ENCODE assay signal across 12 cellular contexts in the genomic region with DNA sequence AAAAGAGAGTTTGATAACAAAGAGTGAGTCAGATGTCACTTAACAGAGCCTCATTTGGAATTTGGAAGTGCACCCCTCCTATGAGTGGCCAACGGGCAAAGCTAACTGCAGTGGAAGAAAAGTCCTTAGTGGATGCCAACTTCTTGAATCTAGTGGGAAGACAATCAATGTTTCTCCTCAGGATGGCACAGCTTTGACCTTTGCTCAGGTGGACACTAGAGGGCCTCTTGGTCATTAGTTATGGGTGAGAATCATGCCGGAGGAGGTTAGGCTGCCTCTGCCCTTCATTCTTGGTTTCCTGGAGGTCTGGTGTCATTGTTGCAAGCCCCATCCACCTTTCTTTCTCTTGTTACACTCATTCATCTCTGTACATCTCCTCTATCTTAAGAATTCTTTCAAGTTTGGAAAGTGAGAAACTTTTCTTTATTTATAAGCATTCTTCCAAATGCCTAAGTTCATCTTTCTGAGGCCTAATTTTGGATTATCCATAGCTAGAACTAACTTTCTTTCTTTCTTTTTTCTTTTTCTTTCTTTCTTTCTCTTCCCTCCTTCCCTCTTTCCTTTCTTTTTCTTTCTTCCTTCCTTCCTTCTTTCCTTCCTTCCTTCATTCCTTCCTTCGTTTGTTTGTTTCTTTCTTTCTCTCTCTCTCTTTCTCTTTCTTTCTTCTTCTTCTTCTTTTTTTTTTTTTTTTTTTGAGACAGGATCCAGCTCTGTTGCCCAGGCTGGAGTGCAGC.
DNase-seq lines count a peak whose midpoint lies in the region; TF ChIP-seq lines count a peak whose summit lies in the region.
"Had no signal": no experiment of that assay in that cellular context is flagged by ENCODE, and none has a peak within 500 bp of the region (broad histone marks: within the 10 kb centered on the region; RNA-seq: fewer than 3 reads in every experiment).

No MANE protein-coding gene starts in this region.

- no peaks in the 10 kb centered on the region for H3K27me3 ChIP-seq in CD4-positive, alpha-beta memory T cell (ENCODE audit: insufficient read depth, low read length)
- H3K27me3 ChIP-seq: ovary had no signal

- peaks cover 5% of the 10 kb centered on the region; the same call in 1 of the 2 replicates for H3K9me3 Mint-ChIP-seq in HFFc6
- peaks cover 0 to 4% (median 0%) of the 10 kb centered on the region in 8 donors for H3K9me3 Mint-ChIP-seq in CD4-positive, alpha-beta memory T cell
- H3K9me3 Mint-ChIP-seq: activated naive CD8-positive, alpha-beta T cell treated with anti-CD3 and anti-CD28 coated beads, Interleukin-2, amount 10 ng/mL, durations not matched to agents 7 days and 5 days had no signal

- H3K4me3 Mint-ChIP-seq in HFFc6 = no peak overlapping the region
- no peak overlapping the region for H3K4me3 Mint-ChIP-seq in CD4-positive, alpha-beta memory T cell
- H3K4me3 Mint-ChIP-seq: activated naive CD8-positive, alpha-beta T cell treated with anti-CD3 and anti-CD28 coated beads, Interleukin-2, amount 10 ng/mL, durations not matched to agents 7 days and 5 days had no signal

- TF ChIP-seq CTCF in AG10803 (conservative IDR thresholded peaks at IDR 0.05; ENCODE audit: low read length) (peak; percentile 9), HFFc6 (IDR thresholded peaks at IDR 0.05) (peak; percentile 29; the same call in 1 of the 2 replicates), GM13976 (IDR thresholded peaks at IDR 0.05; ENCODE audit: borderline replicate concordance, control extremely low read depth, extremely low read depth, insufficient read depth, missing control alignments) (no peak), lower leg skin (IDR thresholded peaks at IDR 0.05) (no peak)

- no peaks in the 10 kb centered on the region for H3K9me3 ChIP-seq in CD4-positive, alpha-beta memory T cell (ENCODE audit: control insufficient read depth in 1 of 2, low read length in 2 of 2)
- H3K9me3 ChIP-seq: ovary, thoracic aorta had no signal

- H3K36me3 Mint-ChIP-seq in HFFc6 (ENCODE audit: low read depth) = no peaks in the 10 kb centered on the region
- no peaks in the 10 kb centered on the region for H3K36me3 Mint-ChIP-seq in CD4-positive, alpha-beta memory T cell
- H3K36me3 Mint-ChIP-seq: activated naive CD8-positive, alpha-beta T cell treated with anti-CD3 and anti-CD28 coated beads, Interleukin-2, amount 10 ng/mL, durations not matched to agents 7 days and 5 days had no signal

- peaks cover 6% of the 10 kb centered on the region for H3K27me3 Mint-ChIP-seq in HFFc6 (ENCODE audit: insufficient read depth)
- peaks cover 0 to 3% of the 10 kb centered on the region in 2 donors for H3K27me3 Mint-ChIP-seq in CD4-positive, alpha-beta memory T cell
- H3K27me3 Mint-ChIP-seq: activated naive CD8-positive, alpha-beta T cell treated with anti-CD3 and anti-CD28 coated beads, Interleukin-2, amount 10 ng/mL, durations not matched to agents 7 days and 5 days had no signal

- CTCF ChIA-PET in CD4-positive, alpha-beta memory T cell (lab: Charles Lee; ENCODE audit: partially characterized antibody) = no interaction called here

- no peak overlapping the region for H3K4me3 ChIP-seq in AG10803 (ENCODE audit: low read length)
- no peak overlapping the region for H3K4me3 ChIP-seq in CD4-positive, alpha-beta memory T cell (ENCODE audit: low read length in 2 of 2)
- no peak overlapping the region for H3K4me3 ChIP-seq in lower leg skin (ENCODE audit: low read depth, poor library complexity, severe bottlenecking)
- H3K4me3 ChIP-seq: ovary, thoracic aorta had no signal

- H3K27ac ChIP-seq in CD4-positive, alpha-beta memory T cell (ENCODE audit: low read depth, low read length) = no peak overlapping the region
- H3K27ac ChIP-seq: ovary, thoracic aorta had no signal

- in situ Hi-C loops in GM13976 (cut with MboI; ENCODE audit: low sequenced_read_pairs, unreplicated experiment) = no loop called here

- 66 to 73% methylated on average over 3 of the region's 3 CpGs for WGBS in lower leg skin, 2 donors

- intact Hi-C loops in CD4-positive, alpha-beta memory T cell (cut with micrococcal nuclease) = no loop called here
- intact Hi-C loops in lower leg skin (cut with DNase I; ENCODE audit: low total_unique reads) = no loop called here

- DNase-seq in AG10803 (ENCODE audit: low read depth) (no peak), HFFc6 (no peak), SK-N-DZ (ENCODE audit: low spot score) (peak; percentile 2), left kidney (ENCODE audit: low read depth, low spot score) (peak; percentile 27), GM13976 (ENCODE audit: low spot score) (no peak), lower leg skin (ENCODE audit: low spot score in 2 of 2) (no peak)
- no peak for DNase-seq in CD4-positive, alpha-beta memory T cell
- no peak for DNase-seq in stimulated activated naive CD4-positive, alpha-beta T cell (lab: John Stamatoyannopoulos, UW)
- DNase-seq: activated naive CD8-positive, alpha-beta T cell treated with anti-CD3 and anti-CD28 coated beads, Interleukin-2, amount 10 ng/mL, durations not matched to agents 7 days and 5 days; islet precursor cell; ovary had no signal

- H3K27ac Mint-ChIP-seq in HFFc6 = no peak overlapping the region
- H3K27ac Mint-ChIP-seq in CD4-positive, alpha-beta memory T cell = no peak overlapping the region
- H3K27ac Mint-ChIP-seq: activated naive CD8-positive, alpha-beta T cell treated with anti-CD3 and anti-CD28 coated beads, Interleukin-2, amount 10 ng/mL, durations not matched to agents 7 days and 5 days had no signal

- TF ChIP-seq POLR2A in lower leg skin (IDR thresholded peaks at IDR 0.05) = no peak

- H3K4me1 Mint-ChIP-seq in HFFc6 (ENCODE audit: low read depth) = peaks cover 25% of the 10 kb centered on the region
- H3K4me1 Mint-ChIP-seq in CD4-positive, alpha-beta memory T cell = no peaks in the 10 kb centered on the region
- H3K4me1 Mint-ChIP-seq: activated naive CD8-positive, alpha-beta T cell treated with anti-CD3 and anti-CD28 coated beads, Interleukin-2, amount 10 ng/mL, durations not matched to agents 7 days and 5 days had no signal

- H3K4me1 ChIP-seq in CD4-positive, alpha-beta memory T cell (ENCODE audit: insufficient read depth, low read length) = no peaks in the 10 kb centered on the region

- H3K36me3 ChIP-seq in CD4-positive, alpha-beta memory T cell (ENCODE audit: insufficient read depth, low read length) = no peaks in the 10 kb centered on the region
- H3K36me3 ChIP-seq: ovary, thoracic aorta had no signal

- POLR2A ChIA-PET in CD4-positive, alpha-beta memory T cell (lab: Charles Lee; ENCODE audit: partially characterized antibody) = no interaction called here

Comparison
In these comparisons a context has a peak if more than half of its experiments do, and no peak if none do; other contexts are left out.
1. DNase-seq: peak in SK-N-DZ (single experiment) and left kidney (single experiment); none in AG10803 (single experiment), HFFc6 (single experiment), CD4-positive, alpha-beta memory T cell (0 of 5), GM13976 (single experiment), lower leg skin (0 of 2) and stimulated activated naive CD4-positive, alpha-beta T cell (0 of 6).
2. CTCF ChIP-seq: peak in AG10803 (single experiment) and HFFc6 (single experiment); none in GM13976 (single experiment) and lower leg skin (0 of 3).